8 cellular contexts compared by ENCODE assay signal in the genomic region with DNA sequence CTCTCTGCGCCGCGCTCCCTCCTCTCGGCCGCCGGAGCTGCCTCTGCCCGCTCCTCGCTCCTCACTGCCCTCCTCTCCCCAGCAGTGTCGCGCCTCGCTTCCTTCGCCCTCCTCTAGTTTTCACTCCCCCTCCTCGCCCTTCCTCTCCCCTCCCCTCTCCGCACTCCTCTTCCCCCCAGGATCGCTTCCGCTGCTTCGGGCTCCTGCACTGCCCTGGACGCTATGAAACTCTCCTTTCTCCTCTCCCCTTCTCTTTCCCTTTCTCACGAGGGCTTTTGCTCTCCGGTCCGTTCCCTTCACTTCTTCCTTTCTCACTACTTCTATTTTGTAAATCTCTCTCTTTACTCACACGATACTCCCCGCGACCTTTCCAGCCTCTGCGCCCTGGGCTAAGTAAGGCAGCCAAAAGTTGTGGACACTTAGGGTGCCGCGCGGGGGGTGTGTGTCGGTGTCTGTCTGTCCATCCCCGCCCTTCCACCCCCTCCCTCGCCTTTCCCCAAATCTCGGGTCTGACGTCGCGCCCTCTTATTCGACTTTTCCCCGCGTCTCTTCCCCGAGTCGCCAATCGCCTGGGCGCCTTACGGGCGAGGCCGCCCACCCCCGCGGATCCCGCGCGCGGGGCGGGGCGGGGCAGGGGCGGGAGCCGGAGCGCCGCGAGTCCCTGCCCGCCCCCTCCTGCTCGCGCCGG. TPM values are rescaled to one million over a fixed set of nuclear protein-coding genes. Genes with fewer than 3 reads are reported as not detected.
DNase-seq lines count a peak whose midpoint lies in the region; ATAC-seq, FAIRE-seq and TF ChIP-seq lines count a peak whose summit lies in the region.

A gene (minus strand): TSS at position 458 of the 688 bp plus-strand sequence. CDS start 737 bp downstream, outside the sequence.

- TF ChIP-seq POLR2A in ovary (IDR thresholded peaks at IDR 0.05) (no peak), GM12891 (IDR thresholded peaks at IDR 0.05; ENCODE audit: low read depth, low read length) (no peak)

- peak within 1 kb of the TSS; percentile 28 for H3K27ac Mint-ChIP-seq in activated naive CD4-positive, alpha-beta T cell treated with anti-CD3 and anti-CD28 coated beads, Interleukin-2, amount 10 ng/mL, durations not matched to agents 7 days and 5 days
- peak within 1 kb of the TSS; percentile 88 for H3K27ac Mint-ChIP-seq in activated T-helper 1 cell treated with anti-CD3 and anti-CD28 coated beads, Interleukin-12 subunit alpha, Interleukin-12 subunit beta, Interleukin-2, Interleukin-4 antibody, amounts not matched to agents 30 ng/mL and 10 ng/mL and 1 ng/mL, durations not matched to agents 14 hours and 24 hours and 36 hours

- peaks cover 1% of the 10 kb centered on the region for H3K4me1 ChIP-seq in ovary (ENCODE audit: insufficient read depth)

- H3K4me3 Mint-ChIP-seq in activated naive CD4-positive, alpha-beta T cell treated with anti-CD3 and anti-CD28 coated beads, Interleukin-2, amount 10 ng/mL, durations not matched to agents 7 days and 5 days = peak within 1 kb of the TSS; percentile 48
- H3K4me3 Mint-ChIP-seq in activated T-helper 1 cell treated with anti-CD3 and anti-CD28 coated beads, Interleukin-12 subunit alpha, Interleukin-12 subunit beta, Interleukin-2, Interleukin-4 antibody, amounts not matched to agents 30 ng/mL and 10 ng/mL and 1 ng/mL, durations not matched to agents 14 hours and 24 hours and 36 hours = peak within 1 kb of the TSS; percentile 81

- H3K27ac ChIP-seq in ovary = peak within 1 kb of the TSS in 1 of 2 donors; percentile 21

- H3K27me3 Mint-ChIP-seq in activated naive CD4-positive, alpha-beta T cell treated with anti-CD3 and anti-CD28 coated beads, Interleukin-2, amount 10 ng/mL, durations not matched to agents 7 days and 5 days = peaks cover 98% of the 10 kb centered on the region
- H3K27me3 Mint-ChIP-seq in activated T-helper 1 cell treated with anti-CD3 and anti-CD28 coated beads, Interleukin-12 subunit alpha, Interleukin-12 subunit beta, Interleukin-2, Interleukin-4 antibody, amounts not matched to agents 30 ng/mL and 10 ng/mL and 1 ng/mL, durations not matched to agents 14 hours and 24 hours and 36 hours (ENCODE audit: insufficient read depth) = peaks cover 61% of the 10 kb centered on the region

- peaks cover 10% of the 10 kb centered on the region for H3K36me3 Mint-ChIP-seq in activated naive CD4-positive, alpha-beta T cell treated with anti-CD3 and anti-CD28 coated beads, Interleukin-2, amount 10 ng/mL, durations not matched to agents 7 days and 5 days
- peaks cover 2% of the 10 kb centered on the region for H3K36me3 Mint-ChIP-seq in activated T-helper 1 cell treated with anti-CD3 and anti-CD28 coated beads, Interleukin-12 subunit alpha, Interleukin-12 subunit beta, Interleukin-2, Interleukin-4 antibody, amounts not matched to agents 30 ng/mL and 10 ng/mL and 1 ng/mL, durations not matched to agents 14 hours and 24 hours and 36 hours (ENCODE audit: low read depth)

- intact Hi-C loops in activated T-helper 1 cell treated with anti-CD3 and anti-CD28 coated beads, Interleukin-12 subunit alpha, Interleukin-12 subunit beta, Interleukin-2, Interleukin-4 antibody, amounts not matched to agents 30 ng/mL and 10 ng/mL and 1 ng/mL, durations not matched to agents 14 hours and 24 hours and 36 hours (cut with micrococcal nuclease) = loop anchor here (1.0 to 5.0 kb wide), 2 partner anchors 86 to 396 kb away; no protein-coding TSS in a partner anchor
- intact Hi-C loops in Right ventricle myocardium inferior (cut with DNase I) (loop anchor here (2.0 to 10.0 kb wide), 7 partner anchors 121 to 1088 kb away; no protein-coding TSS in a partner anchor), ovary (cut with DNase I) (loop anchor here in 1 of 4 donors (10.0 kb wide), 1 partner anchor 648 kb away; a partner anchor contains a TSS)

- no peak for FAIRE-seq in GM12891 (lab: Jason Lieb, UNC)

- no peaks in the 10 kb centered on the region for H3K9me3 ChIP-seq in ovary

- H3K27me3 ChIP-seq in ovary = peaks cover 3% of the 10 kb centered on the region

- peak; percentile 90 for ATAC-seq in Right ventricle myocardium inferior

- TF ChIP-seq CTCF in ovary (IDR thresholded peaks at IDR 0.05) = no peak

- no peak for TF ChIP-seq EP300 in ovary (IDR thresholded peaks at IDR 0.05)

- peaks cover 28% of the 10 kb centered on the region for H3K4me1 Mint-ChIP-seq in activated naive CD4-positive, alpha-beta T cell treated with anti-CD3 and anti-CD28 coated beads, Interleukin-2, amount 10 ng/mL, durations not matched to agents 7 days and 5 days
- peaks cover 15% of the 10 kb centered on the region for H3K4me1 Mint-ChIP-seq in activated T-helper 1 cell treated with anti-CD3 and anti-CD28 coated beads, Interleukin-12 subunit alpha, Interleukin-12 subunit beta, Interleukin-2, Interleukin-4 antibody, amounts not matched to agents 30 ng/mL and 10 ng/mL and 1 ng/mL, durations not matched to agents 14 hours and 24 hours and 36 hours (ENCODE audit: low read depth)

- no peaks in the 10 kb centered on the region for H3K36me3 ChIP-seq in ovary

- CTCF ChIA-PET in activated naive CD4-positive, alpha-beta T cell treated with anti-CD3 and anti-CD28 coated beads, Interleukin-2, amount 10 ng/mL, durations not matched to agents 7 days and 5 days (lab: Charles Lee) = no interaction called here

- peak; percentile 43 for DNase-seq in activated naive CD4-positive, alpha-beta T cell treated with anti-CD3 and anti-CD28 coated beads, Interleukin-2, amount 10 ng/mL, durations not matched to agents 7 days and 5 days
- DNase-seq in activated naive CD4-positive, alpha-beta T cell treated with anti-CD3 and anti-CD28 coated beads, Interleukin-2, amount 50 U/mL, for 16 hours = no peak
- DNase-seq in NCI-H2196 (lab: John Stamatoyannopoulos, UW; ENCODE audit: unreplicated experiment) (peak; percentile 64), Right ventricle myocardium inferior (ENCODE audit: missing footprints) (peak; percentile 93), ovary (peak; percentile 29 to 75 (median 60)), germinal center (ENCODE audit: low spot score) (no peak), GM12891 (ENCODE audit: insufficient read length, low spot score) (no peak)
- DNase-seq in activated T-helper 1 cell treated with anti-CD3 and anti-CD28 coated beads, Interleukin-12 subunit alpha, Interleukin-12 subunit beta, Interleukin-2, Interleukin-4 antibody, amounts not matched to agents 30 ng/mL and 10 ng/mL and 1 ng/mL, durations not matched to agents 14 hours and 24 hours and 36 hours (ENCODE audit: low spot score) = peak; percentile 9

- peak within 1 kb of the TSS; percentile 47 for H3K4me3 ChIP-seq in ovary

- H3K9me3 Mint-ChIP-seq in activated naive CD4-positive, alpha-beta T cell treated with anti-CD3 and anti-CD28 coated beads, Interleukin-2, amount 10 ng/mL, durations not matched to agents 7 days and 5 days = no peaks in the 10 kb centered on the region
- H3K9me3 Mint-ChIP-seq in activated T-helper 1 cell treated with anti-CD3 and anti-CD28 coated beads, Interleukin-12 subunit alpha, Interleukin-12 subunit beta, Interleukin-2, Interleukin-4 antibody, amounts not matched to agents 30 ng/mL and 10 ng/mL and 1 ng/mL, durations not matched to agents 14 hours and 24 hours and 36 hours = no peaks in the 10 kb centered on the region

- WGBS in ovary, 3 donors = 0 to 1% (median 0%) methylated on average over 43 to 62 of the region's 62 CpGs

TF ChIP-seq in GM12891, 5 proteins besides CTCF, POLR2A, EP300 and RAD21:
- TF ChIP-seq POU2F2 (IDR thresholded peaks at IDR 0.05; ENCODE audit: low read depth, low read length) (no peak), PAX5 (IDR thresholded peaks at IDR 0.05; ENCODE audit: insufficient read depth, low read length, severe bottlenecking) (no peak), SPI1 (IDR thresholded peaks at IDR 0.05; ENCODE audit: low read depth, low read length) (no peak), POLR2AphosphoS5 (IDR thresholded peaks at IDR 0.05; ENCODE audit: low read depth, low read length) (no peak), TAF1 (IDR thresholded peaks at IDR 0.05; ENCODE audit: low read depth, low read length) (no peak)

RNA-seq across cellular contexts. Expression of the gene that starts here (rescaled TPM):
- total RNA-seq in activated T-helper 1 cell treated with anti-CD3 and anti-CD28 coated beads, Interleukin-12 subunit alpha, Interleukin-12 subunit beta, Interleukin-2, Interleukin-4 antibody, amounts not matched to agents 30 ng/mL and 10 ng/mL and 1 ng/mL, durations not matched to agents 14 hours and 24 hours and 36 hours = 1.1 and 1.4 TPM in 2 replicates
- 38.8 TPM for total RNA-seq in Right ventricle myocardium inferior
- 10 to 100 TPM in 1 of 7 donors, 1 to 10 TPM in 4, under 1 TPM in 2; 0.47 to 18.6 (median 1.8) TPM for total RNA-seq in ovary
- polyA plus RNA-seq in ovary = 1 to 10 TPM in 1 of 2 donors, under 1 TPM in 1; 0.73 to 6.3 TPM
- polyA plus RNA-seq in GM12891 (2012; ENCODE audit: low read depth, missing spikeins) = not detected

Comparison
In these comparisons a context has a peak if more than half of its experiments do, and no peak if none do; other contexts are left out.
1. DNase-seq: peak in activated naive CD4-positive, alpha-beta T cell treated with anti-CD3 and anti-CD28 coated beads, Interleukin-2, amount 10 ng/mL, durations not matched to agents 7 days and 5 days (single experiment), NCI-H2196 (single experiment), activated T-helper 1 cell treated with anti-CD3 and anti-CD28 coated beads, Interleukin-12 subunit alpha, Interleukin-12 subunit beta, Interleukin-2, Interleukin-4 antibody, amounts not matched to agents 30 ng/mL and 10 ng/mL and 1 ng/mL, durations not matched to agents 14 hours and 24 hours and 36 hours (single experiment), Right ventricle myocardium inferior (single experiment) and ovary (5 of 5); none in activated naive CD4-positive, alpha-beta T cell treated with anti-CD3 and anti-CD28 coated beads, Interleukin-2, amount 50 U/mL, for 16 hours (single experiment), germinal center (single experiment) and GM12891 (single experiment).